Comparison of ENCODE assay signal across 19 cellular contexts in the genomic region with DNA sequence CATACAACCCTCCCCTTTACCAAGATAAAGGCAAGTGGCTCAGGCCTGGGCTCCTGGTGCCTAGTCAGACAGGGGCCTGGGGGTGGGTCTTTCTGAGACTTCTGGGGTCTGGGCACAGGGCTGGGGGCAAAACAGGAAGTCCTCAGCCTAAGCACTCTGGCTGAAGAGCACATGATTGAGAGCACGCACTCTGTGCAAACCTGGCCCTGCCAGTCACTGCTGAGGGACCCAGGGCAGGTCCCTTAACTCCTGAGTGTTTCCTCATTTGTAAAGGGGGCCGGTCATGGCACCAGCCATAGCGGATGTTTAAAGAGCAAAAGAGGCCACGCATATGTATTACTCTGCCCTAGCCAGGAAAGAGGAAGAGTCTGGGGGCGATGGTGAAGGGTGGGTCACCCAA. TPM values are rescaled to one million over a fixed set of nuclear protein-coding genes. Genes with fewer than 3 reads are reported as not detected.
DNase-seq lines count a peak whose midpoint lies in the region; ATAC-seq and TF ChIP-seq lines count a peak whose summit lies in the region.
"Had no signal": no experiment of that assay in that cellular context is flagged by ENCODE, and none has a peak within 500 bp of the region (broad histone marks: within the 10 kb centered on the region; RNA-seq: fewer than 3 reads in every experiment).

No MANE protein-coding gene starts in this region.

- H3K79me1 ChIP-seq in IMR-90 (ENCODE audit: low read depth in 1 of 2, low read length in 2 of 2) = peaks cover 28 to 88% of the 10 kb centered on the region in 2 experiments

- H3K4me3 Mint-ChIP-seq in CD14-positive monocyte = no peak overlapping the region

- H3K36me3 Mint-ChIP-seq in CD14-positive monocyte = peaks cover 56 to 91% of the 10 kb centered on the region in 2 donors

- no peak for ATAC-seq in IMR-90 (ENCODE audit: low read depth)
- ATAC-seq: heart left ventricle, mucosa of descending colon had no signal

- H3K9me1 ChIP-seq in IMR-90 (ENCODE audit: insufficient read depth, low read length) = peaks cover 36% of the 10 kb centered on the region

- H3K27ac Mint-ChIP-seq in CD14-positive monocyte = peak overlapping the region; percentile 74 to 99 (median 82)

- peaks cover 75% of the 10 kb centered on the region for H3K4me1 Mint-ChIP-seq in CD14-positive monocyte

- no peak overlapping the region for H3K4ac ChIP-seq in IMR-90 (ENCODE audit: low read depth, low read length)

- POLR2A ChIA-PET in IMR-90 (lab: Charles Lee; ENCODE audit: unreplicated experiment) = no interaction called here

- no peaks in the 10 kb centered on the region for H3K27me3 Mint-ChIP-seq in CD14-positive monocyte (ENCODE audit: low read depth in 3 of 3)

- no peak overlapping the region for H4K8ac ChIP-seq in IMR-90 (ENCODE audit: low read depth in 2 of 2, low read length in 2 of 2)

- H3K27ac ChIP-seq in IMR-90 (ENCODE audit: insufficient read depth, low read length) = peak overlapping the region; percentile 18; the same call in 1 of the 2 replicates
- peak overlapping the region; percentile 84 for H3K27ac ChIP-seq in epithelial cell of prostate
- peak overlapping the region; percentile 97 for H3K27ac ChIP-seq in neutrophil
- H3K27ac ChIP-seq: SJCRH30 had no signal

- peaks cover 0 to 2% (median 0%) of the 10 kb centered on the region in 7 donors for H3K9me3 Mint-ChIP-seq in CD14-positive monocyte

- no TSS peak for BruUV-seq in IMR-90 (replicated peaks; lab: Mats Ljungman, UMichigan)

- no peak overlapping the region for H3K23ac ChIP-seq in IMR-90 (ENCODE audit: low read depth, low read length)

- no peak overlapping the region for H3K56ac ChIP-seq in IMR-90 (ENCODE audit: extremely low read depth, insufficient read depth, low read length)

- H3K4me1 ChIP-seq in IMR-90 (ENCODE audit: control insufficient read depth, insufficient read depth, low read length) (peaks cover 42% of the 10 kb centered on the region), neutrophil (ENCODE audit: control insufficient read depth in 1 of 2, insufficient read depth in 1 of 2, low read depth in 1 of 2, low read length in 1 of 2) (peaks cover 68 to 71% of the 10 kb centered on the region in 2 experiments)
- H3K4me1 ChIP-seq: BE2C, SJCRH30 had no signal

- no peak overlapping the region for H2BK15ac ChIP-seq in IMR-90 (ENCODE audit: low read depth, low read length)

- peaks cover 61% of the 10 kb centered on the region for H4K20me1 ChIP-seq in IMR-90 (ENCODE audit: insufficient read depth, low read length)

- in situ Hi-C loops in IMR-90 (cut with MboI; ENCODE audit: low sequenced_read_pairs) = no loop called here

- DNase-seq in CD14-positive monocyte (ENCODE audit: low spot score) (no peak), IMR-90 (no peak), epithelial cell of prostate (ENCODE audit: low read depth, low spot score) (no peak), HPDE6-E6E7 (ENCODE audit: extremely low spot score) (no peak), hepatic stellate cell (ENCODE audit: low spot score) (no peak), head of caudate nucleus (no peak), DMS153 treated with DMSO at 0.1 percent for 48 hours (lab: John Stamatoyannopoulos, UW; ENCODE audit: unreplicated experiment) (no peak)
- DNase-seq: activated T-cell treated with anti-CD3 and anti-CD28 coated beads, Interleukin-2, amount 50 U/mL, for 48 hours; BE2C; colonic mucosa; DMS153; erythroblast; heart left ventricle; islet precursor cell; mucosa of descending colon; NCI-H1694; NCI-H446; SJCRH30 had no signal

- no peak overlapping the region for H2AFZ ChIP-seq in IMR-90 (replicated peaks; ENCODE audit: low read length, poor library complexity)

- H3K36me3 ChIP-seq in IMR-90 (ENCODE audit: control insufficient read depth, insufficient read depth, low read length) (peaks cover 70% of the 10 kb centered on the region), neutrophil (peaks cover 98% of the 10 kb centered on the region)

- no peak overlapping the region for H2BK120ac ChIP-seq in IMR-90 (ENCODE audit: low read depth, low read length)

- H3K18ac ChIP-seq in IMR-90 (ENCODE audit: low read depth, low read length) = no peak overlapping the region

- no peak overlapping the region for H4K91ac ChIP-seq in IMR-90 (ENCODE audit: insufficient read depth, low read depth, low read length)

- WGBS in IMR-90 (ENCODE audit: extremely low coverage in 2 of 2, insufficient read length in 1 of 2), 2 experiments = 85% methylated on average over 2 of the region's 5 CpGs; no CpG with 5 or more reads in 1 of the 2 experiments

- H2AK5ac ChIP-seq in IMR-90 (ENCODE audit: low read depth, low read length) = no peak overlapping the region

- peak overlapping the region; percentile 24 for H2BK5ac ChIP-seq in IMR-90 (ENCODE audit: low read depth, low read length, poor library complexity, severe bottlenecking)

- H3K27me3 ChIP-seq in IMR-90 (ENCODE audit: control insufficient read depth, insufficient read depth, low read length) = no peaks in the 10 kb centered on the region
- H3K27me3 ChIP-seq in neutrophil = no peaks in the 10 kb centered on the region
- H3K27me3 ChIP-seq: BE2C, colonic mucosa, heart left ventricle, SJCRH30 had no signal

- H3K4me3 ChIP-seq in IMR-90 (ENCODE audit: insufficient read depth, low read depth, low read length) = no peak overlapping the region
- no peak overlapping the region for H3K4me3 ChIP-seq in neutrophil (ENCODE audit: low read depth in 1 of 2, low read length in 1 of 2)
- H3K4me3 ChIP-seq: colonic mucosa, heart left ventricle, mucosa of descending colon, SJCRH30 had no signal

- CTCF ChIA-PET in IMR-90 (lab: Yijun Ruan, JAX) = no interaction called here

- TF ChIP-seq CTCF in CD14-positive monocyte (IDR thresholded peaks at IDR 0.05) = no peak
- TF ChIP-seq CTCF in IMR-90 (conservative IDR thresholded peaks at IDR 0.05; ENCODE audit: low read depth, low read length) = no peak
- no peak for TF ChIP-seq CTCF in neutrophil (IDR thresholded peaks at IDR 0.05)

- H3K4me2 ChIP-seq in IMR-90 (ENCODE audit: low read depth, low read length) = no peak overlapping the region

- no peak for TF ChIP-seq POLR2A in IMR-90 (IDR thresholded peaks at IDR 0.05; ENCODE audit: low read depth, low read length)

- no peak overlapping the region for H3K9ac ChIP-seq in IMR-90 (ENCODE audit: low read depth, low read length)

- no peaks in the 10 kb centered on the region for H3K9me3 ChIP-seq in IMR-90 (ENCODE audit: control insufficient read depth, insufficient read depth, low read length)
- no peaks in the 10 kb centered on the region for H3K9me3 ChIP-seq in neutrophil
- H3K9me3 ChIP-seq: BE2C, colonic mucosa, heart left ventricle, mucosa of descending colon, SJCRH30 had no signal

- intact Hi-C loops in CD14-positive monocyte (cut with micrococcal nuclease) (loop anchor here in 1 of 2 donors (5.0 kb wide), 1 partner anchor 33 kb away; no protein-coding TSS in a partner anchor), IMR-90 (cut with micrococcal nuclease) (loop anchor here (2.0 kb wide), 1 partner anchor 15 kb away; no protein-coding TSS in a partner anchor), head of caudate nucleus (cut with DNase I) (no loop called here)

- H2AK9ac ChIP-seq in IMR-90 (replicated peaks; ENCODE audit: low read depth, low read length, poor library complexity) = no peak overlapping the region

- dilution Hi-C loops in IMR-90 (cut with HindIII; ENCODE audit: low sequenced_read_pairs, unreplicated experiment) = no loop called here

- no peak for TF ChIP-seq RAD21 in IMR-90 (IDR thresholded peaks at IDR 0.05; ENCODE audit: low read length)

- no peak overlapping the region for H2BK20ac ChIP-seq in IMR-90 (ENCODE audit: low read depth, low read length)

- H4K5ac ChIP-seq in IMR-90 (ENCODE audit: low read depth, low read length) = no peak overlapping the region

- no peak overlapping the region for H3K14ac ChIP-seq in IMR-90 (replicated peaks; ENCODE audit: low read depth, low read length)

TF ChIP-seq in IMR-90, 13 proteins besides CTCF, POLR2A, EP300 and RAD21:
- TF ChIP-seq BHLHE40 (IDR thresholded peaks at IDR 0.05; ENCODE audit: low read depth, low read length) = no peak
- TF ChIP-seq RCOR1 (IDR thresholded peaks at IDR 0.05; ENCODE audit: insufficient replicate concordance, low read length) = no peak
- TF ChIP-seq NFE2L2 (IDR thresholded peaks at IDR 0.05; ENCODE audit: low read depth, low read length) = no peak
- TF ChIP-seq, protein P1, sequence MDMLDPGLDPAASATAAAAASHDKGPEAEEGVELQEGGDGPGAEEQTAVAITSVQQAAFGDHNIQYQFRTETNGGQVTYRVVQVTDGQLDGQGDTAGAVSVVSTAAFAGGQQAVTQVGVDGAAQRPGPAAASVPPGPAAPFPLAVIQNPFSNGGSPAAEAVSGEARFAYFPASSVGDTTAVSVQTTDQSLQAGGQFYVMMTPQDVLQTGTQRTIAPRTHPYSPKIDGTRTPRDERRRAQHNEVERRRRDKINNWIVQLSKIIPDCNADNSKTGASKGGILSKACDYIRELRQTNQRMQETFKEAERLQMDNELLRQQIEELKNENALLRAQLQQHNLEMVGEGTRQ (IDR thresholded peaks at IDR 0.05; ENCODE audit: low read depth, low read length) = no peak
- TF ChIP-seq RFX5 (IDR thresholded peaks at IDR 0.05; ENCODE audit: low read depth, low read length) = no peak
- no peak for TF ChIP-seq FOS (IDR thresholded peaks at IDR 0.05; ENCODE audit: low read depth, low read length)
- TF ChIP-seq CEBPB (IDR thresholded peaks at IDR 0.05; ENCODE audit: low read depth, low read length) = no peak
- TF ChIP-seq MXI1 (IDR thresholded peaks at IDR 0.05; ENCODE audit: borderline replicate concordance, low read depth, low read length) = no peak
- no peak for TF ChIP-seq MAZ (IDR thresholded peaks at IDR 0.05; ENCODE audit: borderline replicate concordance, low read depth, low read length)
- no peak for TF ChIP-seq SMC3 (IDR thresholded peaks at IDR 0.05; ENCODE audit: low read depth, low read length)
- no peak for TF ChIP-seq ELK1 (IDR thresholded peaks at IDR 0.05; ENCODE audit: borderline replicate concordance, low read depth, low read length)
- no peak for TF ChIP-seq MAFK (IDR thresholded peaks at IDR 0.05; ENCODE audit: low read depth, low read length)

RNA-seq across cellular contexts. Expression of gene TKT, which starts 16.0 kb away (rescaled TPM):
- polyA plus RNA-seq in CD14-positive monocyte (100 to 1,000 TPM; 562 to 582 TPM), IMR-90 (2012; rRNA removed) (280 and 325 TPM in 2 replicates)
- total RNA-seq in IMR-90 (2012; rRNA removed) = 301 and 349 TPM in 2 replicates
- 199 and 222 TPM in 2 replicates for polyA plus RNA-seq in IMR-90 (2012; cell fraction: cytosol; rRNA removed)
- polyA plus RNA-seq in IMR-90 (2012; cell fraction: nucleus; rRNA removed; ENCODE audit: low replicate concordance) = 167 and 314 TPM in 2 replicates

Comparison
In these comparisons a context has a peak if more than half of its experiments do, and no peak if none do; other contexts are left out.
1. H3K27ac ChIP-seq: peak in every context shown above with its lines; median percentile 97 in neutrophil; 84 in epithelial cell of prostate; 18 in IMR-90.